18 cellular contexts compared by ENCODE assay signal in genomic region chrX:130418066-130418465, GRCh38. TPM values are rescaled to one million over a fixed set of nuclear protein-coding genes. Genes with fewer than 3 reads are reported as not detected.
"Had no signal": no experiment of that assay in that cellular context is flagged by ENCODE, and none has a peak within 500 bp of the region (broad histone marks: within the 10 kb centered on the region; RNA-seq: fewer than 3 reads in every experiment).

No MANE protein-coding gene starts in this region.

- H3K4me1 Mint-ChIP-seq: activated naive CD8-positive, alpha-beta T cell treated with anti-CD3 and anti-CD28 coated beads, Interleukin-2, amount 10 ng/mL, durations not matched to agents 7 days and 5 days; mesothelial cell of epicardium; neural crest cell had no signal

- H3K9me3 Mint-ChIP-seq: activated CD4-positive, alpha-beta memory T cell treated with anti-CD3 and anti-CD28 coated beads for 36 hours; activated naive CD8-positive, alpha-beta T cell treated with anti-CD3 and anti-CD28 coated beads, Interleukin-2, amount 10 ng/mL, durations not matched to agents 7 days and 5 days; activated T-cell treated with anti-CD3 and anti-CD28 coated beads, Interleukin-2, amount 50 U/mL, for 72 hours; stimulated activated naive B cell treated with anti-CD40 and anti-IgM and Interleukin-4, amounts not matched to agents 10 μg/mL and 1 μg/mL and 100 μg/mL, for 72 hours had no signal

- H3K4me3 Mint-ChIP-seq: activated CD4-positive, alpha-beta memory T cell treated with anti-CD3 and anti-CD28 coated beads for 36 hours; activated naive CD8-positive, alpha-beta T cell treated with anti-CD3 and anti-CD28 coated beads, Interleukin-2, amount 10 ng/mL, durations not matched to agents 7 days and 5 days; activated T-cell treated with anti-CD3 and anti-CD28 coated beads, Interleukin-2, amount 50 U/mL, for 72 hours; mesothelial cell of epicardium; neural crest cell; stimulated activated naive B cell treated with anti-CD40 and anti-IgM and Interleukin-4, amounts not matched to agents 10 μg/mL and 1 μg/mL and 100 μg/mL, for 72 hours had no signal

- ATAC-seq: activated T-cell treated with anti-CD3 and anti-CD28 coated beads, Interleukin-2, amount 50 U/mL, for 72 hours; lower lobe of right lung; sciatic nerve; stimulated activated naive B cell treated with anti-CD40 and anti-IgM and Interleukin-4, amounts not matched to agents 10 μg/mL and 1 μg/mL and 100 μg/mL, for 72 hours had no signal

- H3K27ac Mint-ChIP-seq: activated CD4-positive, alpha-beta memory T cell treated with anti-CD3 and anti-CD28 coated beads for 36 hours; activated naive CD8-positive, alpha-beta T cell treated with anti-CD3 and anti-CD28 coated beads, Interleukin-2, amount 10 ng/mL, durations not matched to agents 7 days and 5 days; activated T-cell treated with anti-CD3 and anti-CD28 coated beads, Interleukin-2, amount 50 U/mL, for 72 hours; mesothelial cell of epicardium; stimulated activated naive B cell treated with anti-CD40 and anti-IgM and Interleukin-4, amounts not matched to agents 10 μg/mL and 1 μg/mL and 100 μg/mL, for 72 hours had no signal

- DNase-seq: activated CD4-positive, alpha-beta memory T cell treated with anti-CD3 and anti-CD28 coated beads for 36 hours; activated CD4-positive, alpha-beta T cell treated with anti-CD3 and anti-CD28 coated beads for 1 hour; activated gamma-delta T cell treated with Interleukin-2 at 50 U/mL for 16 hours; activated naive CD8-positive, alpha-beta T cell treated with anti-CD3 and anti-CD28 coated beads, Interleukin-2, amount 10 ng/mL, durations not matched to agents 7 days and 5 days; activated T-cell treated with anti-CD3 and anti-CD28 coated beads, Interleukin-2, amount 50 U/mL, for 72 hours; anterior cingulate cortex; dorsolateral prefrontal cortex; hippocampal formation; lower lobe of right lung; spleen; stimulated activated CD4-positive, alpha-beta T cell treated with anti-CD3 and anti-CD28 coated beads, Interleukin-1b, Interleukin-23, amount 100 ng/mL, for 48 hours; stimulated activated naive B cell treated with anti-CD40 and anti-IgM and Interleukin-4, amounts not matched to agents 10 μg/mL and 1 μg/mL and 100 μg/mL, for 72 hours; trophoblast cell had no signal

- H3K27me3 Mint-ChIP-seq: activated CD4-positive, alpha-beta memory T cell treated with anti-CD3 and anti-CD28 coated beads for 36 hours; activated naive CD8-positive, alpha-beta T cell treated with anti-CD3 and anti-CD28 coated beads, Interleukin-2, amount 10 ng/mL, durations not matched to agents 7 days and 5 days; stimulated activated naive B cell treated with anti-CD40 and anti-IgM and Interleukin-4, amounts not matched to agents 10 μg/mL and 1 μg/mL and 100 μg/mL, for 72 hours had no signal

- FAIRE-seq: bronchial epithelial cell had no signal

RNA-seq across cellular contexts. Expression of gene GPR119, which starts 32.6 kb away (rescaled TPM):
- polyA plus RNA-seq: esophagus, spleen had no signal
